Comparison of ENCODE assay signal across 8 cellular contexts in the genomic region with DNA sequence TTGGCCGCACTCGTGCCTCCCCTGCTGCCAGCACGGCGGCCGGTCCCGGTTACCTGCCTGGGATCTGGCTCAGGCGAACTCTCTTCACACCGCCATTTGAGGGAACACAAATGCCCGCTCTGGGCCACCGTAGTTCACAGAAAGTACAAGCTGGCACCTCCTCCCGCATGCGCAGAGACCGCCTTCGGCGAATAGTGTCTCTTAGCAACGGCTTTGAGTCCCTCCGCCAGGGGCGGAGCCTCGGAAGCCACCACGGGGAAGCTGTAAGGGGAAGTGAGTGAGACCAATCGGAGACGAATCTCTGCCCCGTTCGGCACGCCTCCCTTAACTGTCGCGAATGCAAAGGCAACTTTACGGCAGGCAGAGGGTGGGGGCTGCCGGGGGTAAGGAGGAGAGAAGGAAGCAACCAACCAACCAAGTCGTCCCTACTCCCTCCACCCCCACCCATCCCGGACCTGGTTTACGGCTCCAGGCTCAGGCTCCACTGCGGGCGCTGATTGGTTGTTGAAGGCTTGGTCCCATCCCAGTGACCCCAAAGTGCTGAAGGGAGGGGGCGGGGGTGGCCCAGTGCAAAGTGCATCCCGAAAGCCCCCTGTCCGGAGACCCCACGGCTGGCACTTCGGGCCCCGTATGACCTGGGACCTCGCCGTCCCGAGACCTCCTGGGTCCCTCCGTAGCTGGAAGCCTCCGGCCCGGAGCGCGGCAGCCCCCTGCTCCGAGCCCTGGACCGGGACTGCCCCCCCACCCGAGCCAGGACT. TPM values are rescaled to one million over a fixed set of nuclear protein-coding genes. Genes with fewer than 3 reads are reported as not detected.
DNase-seq lines count a peak whose midpoint lies in the region; ATAC-seq and TF ChIP-seq lines count a peak whose summit lies in the region.

A gene with protein sequence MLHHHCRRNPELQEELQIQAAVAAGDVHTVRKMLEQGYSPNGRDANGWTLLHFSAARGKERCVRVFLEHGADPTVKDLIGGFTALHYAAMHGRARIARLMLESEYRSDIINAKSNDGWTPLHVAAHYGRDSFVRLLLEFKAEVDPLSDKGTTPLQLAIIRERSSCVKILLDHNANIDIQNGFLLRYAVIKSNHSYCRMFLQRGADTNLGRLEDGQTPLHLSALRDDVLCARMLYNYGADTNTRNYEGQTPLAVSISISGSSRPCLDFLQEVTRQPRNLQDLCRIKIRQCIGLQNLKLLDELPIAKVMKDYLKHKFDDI (plus strand): TSS at position 526 of the 758 bp plus-strand sequence. CDS start 9,628 bp downstream, outside the sequence.
A gene with protein sequence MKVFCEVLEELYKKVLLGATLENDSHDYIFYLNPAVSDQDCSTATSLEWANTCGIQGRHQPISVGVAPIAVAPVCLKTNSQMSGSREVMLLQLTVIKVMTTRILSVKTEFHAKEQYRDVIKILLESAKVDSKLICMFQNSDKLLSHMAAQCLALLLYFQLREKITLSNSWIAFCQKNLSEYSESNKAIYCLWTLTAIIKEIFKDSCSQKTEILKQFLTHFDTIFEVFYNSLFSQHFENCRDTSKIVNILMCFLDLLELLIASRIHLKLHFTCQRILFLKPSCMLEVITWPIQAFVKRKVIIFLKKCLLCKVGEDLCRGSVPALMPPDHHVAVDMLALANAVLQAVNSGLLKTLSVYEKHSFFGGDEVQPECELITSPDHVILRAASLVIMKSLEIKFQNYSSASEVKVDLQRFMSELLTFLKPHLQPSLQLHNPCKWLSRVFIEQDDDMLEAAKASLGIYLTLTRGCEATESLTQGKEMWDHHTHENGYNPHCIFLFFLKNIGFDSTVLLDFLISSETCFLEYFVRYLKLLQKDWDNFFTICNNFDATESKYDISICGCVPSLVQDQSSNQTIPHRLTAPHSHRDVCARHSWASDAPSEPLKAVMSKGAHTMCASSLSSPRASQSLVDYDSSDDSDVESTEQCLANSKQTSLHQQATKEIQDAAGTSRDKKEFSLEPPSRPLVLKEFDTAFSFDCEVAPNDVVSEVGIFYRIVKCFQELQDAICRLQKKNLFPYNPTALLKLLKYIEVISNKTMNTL (minus strand): TSS at position 121 of the 758 bp plus-strand sequence. CDS start 21,342 bp downstream, outside the sequence.

- H4K20me1 ChIP-seq in BLaER1 = peaks cover 24% of the 10 kb centered on the region; the same call in 1 of the 2 replicates

- intact Hi-C loops in left colon (cut with DNase I, micrococcal nuclease) = no loop called here

- POLR2A ChIA-PET in activated CD4-positive, alpha-beta T cell treated with anti-CD3 and anti-CD28 coated beads, Interleukin-2, amount 10 ng/mL, durations not matched to agents 7 days and 5 days (lab: Charles Lee) = interaction anchor here (0.6 to 0.7 kb wide), 3 partner anchors 34 to 433 kb away, joined by 3 to 4 read pairs (median 3); no protein-coding TSS in a partner anchor

- no peaks in the 10 kb centered on the region for H3K27me3 ChIP-seq in BLaER1

- peak; percentile 100 for DNase-seq in NCI-H69 (lab: John Stamatoyannopoulos, UW)
- peak; percentile 100 for DNase-seq in activated CD4-positive, alpha-beta T cell treated with anti-CD3 and anti-CD28 coated beads, Interleukin-2, amount 10 ng/mL, durations not matched to agents 7 days and 5 days
- peak; percentile 100 for DNase-seq in coronary artery (ENCODE audit: low spot score)
- DNase-seq in left colon = peak; percentile 100
- peak; percentile 100 for DNase-seq in stimulated activated CD4-positive, alpha-beta T cell treated with anti-CD3 and anti-CD28 coated beads, Interleukin-1b, Interleukin-23, amount 100 ng/mL, for 48 hours

- peak within 1 kb of the TSS; percentile 86 for H3K9ac ChIP-seq in BLaER1

- H3K9me3 ChIP-seq in BLaER1 = no peaks in the 10 kb centered on the region

- no peaks in the 10 kb centered on the region for H3K9me3 Mint-ChIP-seq in activated CD4-positive, alpha-beta T cell treated with anti-CD3 and anti-CD28 coated beads, Interleukin-2, amount 10 ng/mL, durations not matched to agents 7 days and 5 days

- H3K4me1 Mint-ChIP-seq in activated CD4-positive, alpha-beta T cell treated with anti-CD3 and anti-CD28 coated beads, Interleukin-2, amount 10 ng/mL, durations not matched to agents 7 days and 5 days = peaks cover 60% of the 10 kb centered on the region

- peak; percentile 88 for ATAC-seq in GM19328 (IDR thresholded peaks at IDR 0.05; ENCODE audit: unreplicated experiment)
- peak; percentile 84 for ATAC-seq in HG03520 (IDR thresholded peaks at IDR 0.05; ENCODE audit: unreplicated experiment)
- ATAC-seq in left colon = peak; percentile 92

- H3K4me1 ChIP-seq in BLaER1 = peaks cover 39% of the 10 kb centered on the region

- H3K36me3 ChIP-seq in BLaER1 = peaks cover 22% of the 10 kb centered on the region

- no peaks in the 10 kb centered on the region for H3K27me3 Mint-ChIP-seq in activated CD4-positive, alpha-beta T cell treated with anti-CD3 and anti-CD28 coated beads, Interleukin-2, amount 10 ng/mL, durations not matched to agents 7 days and 5 days

- H3K27ac ChIP-seq in BLaER1 (peak within 1 kb of the TSS; percentile 76), coronary artery (peak within 1 kb of the TSS; percentile 69 to 92)

- TF ChIP-seq CTCF in coronary artery (IDR thresholded peaks at IDR 0.05) = no peak

- H3K27ac Mint-ChIP-seq in activated CD4-positive, alpha-beta T cell treated with anti-CD3 and anti-CD28 coated beads, Interleukin-2, amount 10 ng/mL, durations not matched to agents 7 days and 5 days = peak within 1 kb of the TSS; percentile 95

- H3K4me3 ChIP-seq in BLaER1 = peak within 1 kb of the TSS; percentile 92
- H3K4me3 ChIP-seq in coronary artery = peak within 1 kb of the TSS; percentile 98

- H3K4me3 Mint-ChIP-seq in activated CD4-positive, alpha-beta T cell treated with anti-CD3 and anti-CD28 coated beads, Interleukin-2, amount 10 ng/mL, durations not matched to agents 7 days and 5 days = no peak within 1 kb of the TSS

- CTCF ChIA-PET in activated CD4-positive, alpha-beta T cell treated with anti-CD3 and anti-CD28 coated beads, Interleukin-2, amount 10 ng/mL, durations not matched to agents 7 days and 5 days (lab: Charles Lee) = interaction anchor here (0.6 to 4.4 kb wide), 5 partner anchors 10 to 674 kb away, joined by 3 to 17 read pairs (median 4); no protein-coding TSS in a partner anchor

- H3K36me3 Mint-ChIP-seq in activated CD4-positive, alpha-beta T cell treated with anti-CD3 and anti-CD28 coated beads, Interleukin-2, amount 10 ng/mL, durations not matched to agents 7 days and 5 days (ENCODE audit: low read depth) = peaks cover 50% of the 10 kb centered on the region

- H3K4me2 ChIP-seq in BLaER1 = peak within 1 kb of the TSS; percentile 92

RNA-seq across cellular contexts. Expression of the first gene that starts in this region (rescaled TPM):
- 10 to 100 TPM; 21.3 to 22.8 TPM for total RNA-seq in activated CD4-positive, alpha-beta T cell treated with anti-CD3 and anti-CD28 coated beads, Interleukin-2, amount 10 ng/mL, durations not matched to agents 7 days and 5 days
- 10 to 100 TPM; 26.7 to 26.8 TPM for total RNA-seq in left colon

RNA-seq across cellular contexts. Expression of the second gene that starts in this region (rescaled TPM):
- total RNA-seq in activated CD4-positive, alpha-beta T cell treated with anti-CD3 and anti-CD28 coated beads, Interleukin-2, amount 10 ng/mL, durations not matched to agents 7 days and 5 days = 10 to 100 TPM; 74.2 to 79.2 TPM
- 10 to 100 TPM; 20.0 to 22.7 TPM for total RNA-seq in left colon

Comparison
In these comparisons a context has a peak if more than half of its experiments do, and no peak if none do; other contexts are left out.
1. Peak in every context shown above with its lines: DNase-seq, ATAC-seq, H3K4me3 ChIP-seq and H3K27ac ChIP-seq.